Comparison of ENCODE assay signal across 8 cellular contexts in the genomic region with DNA sequence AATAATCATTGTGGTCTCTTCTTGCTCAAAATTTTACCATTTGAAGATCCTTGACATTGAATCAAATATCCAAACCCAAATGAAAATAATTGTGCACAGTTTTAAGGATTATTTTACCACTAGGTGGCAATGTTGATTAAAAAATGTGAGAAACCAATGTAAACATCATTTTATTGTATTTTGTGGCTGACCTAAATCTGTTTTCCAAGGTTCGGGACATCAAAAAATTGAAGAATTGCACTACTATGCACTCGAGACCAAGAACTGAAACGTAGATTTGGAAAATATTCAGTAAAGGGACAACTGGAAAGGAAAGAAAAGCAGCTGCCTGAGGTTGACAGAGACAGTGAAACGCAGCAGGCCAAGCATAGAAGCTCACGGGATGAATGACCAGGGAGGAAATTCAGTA.
A peak's percentile ranks its signal among the peaks of the same experiment; 100 is the strongest.
DNase-seq lines count a peak whose midpoint lies in the region; ATAC-seq, FAIRE-seq and TF ChIP-seq lines count a peak whose summit lies in the region.

No MANE protein-coding gene starts in this region.

- H3K36me3 ChIP-seq in HEK293 (ENCODE audit: control insufficient read depth in 2 of 2, insufficient read depth in 1 of 2, low read length in 2 of 2) (no peaks in the 10 kb centered on the region), ascending aorta (no peaks in the 10 kb centered on the region), upper lobe of left lung (no peaks in the 10 kb centered on the region)

- no peak overlapping the region for H3K27ac ChIP-seq in HEK293 (ENCODE audit: extremely low read depth, low read depth, low read length)
- H3K27ac ChIP-seq in ascending aorta = peak overlapping the region in 1 of 2 donors; percentile 15
- no peak overlapping the region for H3K27ac ChIP-seq in upper lobe of left lung

- ATAC-seq in upper lobe of left lung (ENCODE audit: low FRiP score in 2 of 2) = peak in 1 of 2 donors; percentile 64
- ATAC-seq in HG03159 (IDR thresholded peaks at IDR 0.05; ENCODE audit: unreplicated experiment) = no peak
- ATAC-seq in GM19463 (IDR thresholded peaks at IDR 0.05; ENCODE audit: unreplicated experiment) = no peak

- CTCF ChIA-PET in HEK293 (lab: Yijun Ruan, JAX) = interaction anchor here (0.6 to 3.7 kb wide), 23 partner anchors 9 to 985 kb away, joined by 3 to 16 read pairs (median 3); no protein-coding TSS in a partner anchor

- no peak for TF ChIP-seq POLR2A in upper lobe of left lung (IDR thresholded peaks at IDR 0.05)

- H3K9me3 ChIP-seq in HEK293 (ENCODE audit: control insufficient read depth, insufficient read depth, low read depth, low read length) = no peaks in the 10 kb centered on the region
- H3K9me3 ChIP-seq in ascending aorta = no peaks in the 10 kb centered on the region
- no peaks in the 10 kb centered on the region for H3K9me3 ChIP-seq in upper lobe of left lung

- TF ChIP-seq CTCF in HEK293 (tag by site-specific recombination; IDR thresholded peaks at IDR 0.05) (no peak), ascending aorta (IDR thresholded peaks at IDR 0.05) (peak; percentile 43 to 63 (median 57)), upper lobe of left lung (IDR thresholded peaks at IDR 0.05) (peak in 4 of 6 experiments; percentile 39 to 67 (median 50))

- peak; percentile 66 for DNase-seq in CD1c-positive myeloid dendritic cell (ENCODE audit: extremely low spot score)
- no peak for DNase-seq in ascending aorta (ENCODE audit: low spot score in 2 of 2)
- DNase-seq in upper lobe of left lung = no peak
- DNase-seq in NCI-H524 treated with DMSO at 0.1 percent for 48 hours (lab: John Stamatoyannopoulos, UW) = no peak

- POLR2A ChIA-PET in HEK293 (lab: Yijun Ruan, JAX) = no interaction called here

- H3K4me1 ChIP-seq in HEK293 (ENCODE audit: control insufficient read depth, insufficient read depth, low read length) (no peaks in the 10 kb centered on the region), ascending aorta (peaks cover 2 to 13% of the 10 kb centered on the region in 2 donors), upper lobe of left lung (peaks cover 9 to 26% (median 16%) of the 10 kb centered on the region in 4 donors)

- peak; percentile 99 for FAIRE-seq in islet of Langerhans (lab: Jason Lieb, UNC)

- WGBS in upper lobe of left lung, 2 donors = 35 to 62% methylated on average over 5 of the region's 5 CpGs

- H3K4me3 ChIP-seq in HEK293 (ENCODE audit: low read depth, low read length) (no peak overlapping the region), ascending aorta (no peak overlapping the region), upper lobe of left lung (no peak overlapping the region)

- H3K27me3 ChIP-seq in ascending aorta (no peaks in the 10 kb centered on the region), upper lobe of left lung (no peaks in the 10 kb centered on the region)

- no peak for TF ChIP-seq EP300 in upper lobe of left lung (IDR thresholded peaks at IDR 0.05)

- intact Hi-C loops in ascending aorta (cut with DNase I) = loop anchor here (5.0 to 10.0 kb wide), 2 partner anchors 666 to 1074 kb away; no protein-coding TSS in a partner anchor

TF ChIP-seq in HEK293, 187 proteins besides CTCF, POLR2A, EP300 and RAD21:
- TF ChIP-seq SP7 (tag by site-specific recombination; IDR thresholded peaks at IDR 0.05) (no peak), ZNF654 (tag by site-specific recombination; IDR thresholded peaks at IDR 0.05; ENCODE audit: low read depth) (peak; percentile 79)
